In genomic region chr9:34990908-34991832, GRCh38 we compare ENCODE assay signal across 9 cellular contexts. TPM values are rescaled to one million over a fixed set of nuclear protein-coding genes. Genes with fewer than 3 reads are reported as not detected.
DNase-seq lines count a peak whose midpoint lies in the region; ATAC-seq, FAIRE-seq and TF ChIP-seq lines count a peak whose summit lies in the region.
"Had no signal": no experiment of that assay in that cellular context is flagged by ENCODE, and none has a peak within 500 bp of the region (broad histone marks: within the 10 kb centered on the region; RNA-seq: fewer than 3 reads in every experiment).

No MANE protein-coding gene starts in this region.

- H3K4me3 Mint-ChIP-seq in Calu3 (ENCODE audit: low read depth, unreplicated experiment) = peak overlapping the region; percentile 71

- TF ChIP-seq EP300 in esophagus muscularis mucosa (IDR thresholded peaks at IDR 0.05) (no peak), upper lobe of left lung (IDR thresholded peaks at IDR 0.05) (no peak)

- ATAC-seq in upper lobe of left lung (ENCODE audit: low FRiP score in 2 of 2) = no peak
- ATAC-seq in HG03135 (IDR thresholded peaks at IDR 0.05; ENCODE audit: unreplicated experiment) = no peak
- ATAC-seq: sciatic nerve had no signal

- peak overlapping the region; percentile 69 for H3K9ac ChIP-seq in rectal smooth muscle tissue (ENCODE audit: low read length)

- POLR2A ChIA-PET in RWPE1 (lab: Yijun Ruan, JAX; ENCODE audit: low non-redundant PET) = no interaction called here

- H3K27ac ChIP-seq in RWPE1 (peak overlapping the region; percentile 94), esophagus muscularis mucosa (replicated peaks in 1 of 4) (peak overlapping the region in 2 of 4 donors; percentile 98 to 99), rectal smooth muscle tissue (ENCODE audit: low read depth, low read length) (peak overlapping the region; percentile 99), upper lobe of left lung (peak overlapping the region in 2 of 4 donors; percentile 89 to 90)

- no peaks in the 10 kb centered on the region for H3K9me3 Mint-ChIP-seq in Calu3 (ENCODE audit: low read depth, unreplicated experiment)

- no peak for FAIRE-seq in urothelium cell line (lab: Jason Lieb, UNC)

- WGBS in esophagus muscularis mucosa = 38% methylated on average over 12 of the region's 15 CpGs
- WGBS in upper lobe of left lung, 2 donors = 83 to 85% methylated on average over 9 to 12 of the region's 15 CpGs

- TF ChIP-seq POLR2A in esophagus muscularis mucosa (IDR thresholded peaks at IDR 0.05; ENCODE audit: low read depth) (no peak), upper lobe of left lung (IDR thresholded peaks at IDR 0.05) (no peak)

- TSS peak; percentile 60 for BruUV-seq in Calu3 (replicated peaks; lab: Mats Ljungman, UMichigan)

- no peaks in the 10 kb centered on the region for H3K9me3 ChIP-seq in esophagus muscularis mucosa
- H3K9me3 ChIP-seq in upper lobe of left lung = no peaks in the 10 kb centered on the region

- H3K27me3 ChIP-seq in esophagus muscularis mucosa (no peaks in the 10 kb centered on the region), rectal smooth muscle tissue (ENCODE audit: control insufficient read depth, insufficient read depth, low read length) (no peaks in the 10 kb centered on the region), upper lobe of left lung (no peaks in the 10 kb centered on the region)

- H3K36me3 ChIP-seq in esophagus muscularis mucosa = peaks cover 0 to 3% (median 2%) of the 10 kb centered on the region in 4 donors
- H3K36me3 ChIP-seq in rectal smooth muscle tissue (ENCODE audit: control insufficient read depth, insufficient read depth, low read length) = no peaks in the 10 kb centered on the region
- peaks cover 0 to 1% (median 0%) of the 10 kb centered on the region in 4 donors for H3K36me3 ChIP-seq in upper lobe of left lung

- TF ChIP-seq CTCF in Calu3 (IDR thresholded peaks at IDR 0.05; ENCODE audit: unreplicated experiment) (no peak), RWPE1 (conservative IDR thresholded peaks at IDR 0.05; ENCODE audit: low read depth) (no peak), esophagus muscularis mucosa (IDR thresholded peaks at IDR 0.05) (no peak), upper lobe of left lung (IDR thresholded peaks at IDR 0.05) (no peak)

- peaks cover 62 to 72% (median 70%) of the 10 kb centered on the region in 4 donors for H3K4me1 ChIP-seq in esophagus muscularis mucosa
- peaks cover 48% of the 10 kb centered on the region for H3K4me1 ChIP-seq in rectal smooth muscle tissue (ENCODE audit: control insufficient read depth, insufficient read depth, low read length)
- H3K4me1 ChIP-seq in upper lobe of left lung = peaks cover 37 to 62% (median 51%) of the 10 kb centered on the region in 4 donors

- peak overlapping the region; percentile 48 for H3K27ac Mint-ChIP-seq in Calu3 (ENCODE audit: unreplicated experiment)

- no peak for DNase-seq in Calu3
- DNase-seq in RWPE1 (ENCODE audit: low spot score) = no peak
- no peak for DNase-seq in esophagus muscularis mucosa (ENCODE audit: extremely low spot score)
- no peak for DNase-seq in upper lobe of left lung
- DNase-seq in urothelium cell line (ENCODE audit: low spot score) = no peak
- no peak for DNase-seq in HCEC 1CT

- intact Hi-C loops in Calu3 (cut with micrococcal nuclease; ENCODE audit: unreplicated experiment) (no loop called here), esophagus muscularis mucosa (cut with DNase I) (no loop called here)

- peaks cover 32% of the 10 kb centered on the region for H3K27me3 Mint-ChIP-seq in Calu3 (ENCODE audit: unreplicated experiment)

- H3K4me3 ChIP-seq in esophagus muscularis mucosa = peak overlapping the region; percentile 89 to 93 (median 92)
- peak overlapping the region; percentile 76 for H3K4me3 ChIP-seq in rectal smooth muscle tissue (ENCODE audit: low read length)
- H3K4me3 ChIP-seq in upper lobe of left lung = peak overlapping the region in 1 of 4 donors; percentile 87

- CTCF ChIA-PET in Calu3 (lab: Charles Lee) = interaction anchor here (0.8 kb wide), 1 partner anchor 80 kb away, joined by 3 read pairs; no protein-coding TSS in a partner anchor
- CTCF ChIA-PET in RWPE1 (lab: Yijun Ruan, JAX) = interaction anchor here (1.5 kb wide), 1 partner anchor 91 kb away, joined by 6 read pairs; no protein-coding TSS in a partner anchor

- H3K36me3 Mint-ChIP-seq in Calu3 (ENCODE audit: insufficient read depth, unreplicated experiment) = peaks cover 52% of the 10 kb centered on the region

- peaks cover 31% of the 10 kb centered on the region for H3K4me1 Mint-ChIP-seq in Calu3 (ENCODE audit: low read depth, unreplicated experiment)

RNA-seq across cellular contexts. Expression of gene DNAJB5, which starts 1.6 kb away (rescaled TPM):
- total RNA-seq in Calu3 (2022) (1.5 and 3.1 TPM in 2 replicates), esophagus muscularis mucosa (100 to 1,000 TPM in 1 of 4 donors, 10 to 100 TPM in 3; 83.5 to 124 (median 93.8) TPM), upper lobe of left lung (1 to 10 TPM; 4.6 to 7.9 (median 6.0) TPM)

RNA-seq across cellular contexts. Expression of gene PHF24, which starts 33.1 kb away (rescaled TPM):
- total RNA-seq in Calu3 (2022) = not detected in 2 replicates
- total RNA-seq in esophagus muscularis mucosa = under 1 TPM; under 0.01 to 0.99 (median 0.76) TPM
- total RNA-seq in upper lobe of left lung = under 1 TPM in 4 of 6 donors, not detected in 2; 0.10 to 0.74 (median 0.49) TPM

Comparison
In these comparisons a context has a peak if more than half of its experiments do, and no peak if none do; other contexts are left out.
1. RNA of gene DNAJB5, which starts 1.6 kb away (total RNA-seq): 83.5 to 124 TPM in esophagus muscularis mucosa; 4.6 to 7.9 TPM in upper lobe of left lung and 1.5 to 3.1 TPM in Calu3; every median in the first group is over 4 times any median in the second.